Comparison of ENCODE assay signal across 23 cellular contexts in the genomic region with DNA sequence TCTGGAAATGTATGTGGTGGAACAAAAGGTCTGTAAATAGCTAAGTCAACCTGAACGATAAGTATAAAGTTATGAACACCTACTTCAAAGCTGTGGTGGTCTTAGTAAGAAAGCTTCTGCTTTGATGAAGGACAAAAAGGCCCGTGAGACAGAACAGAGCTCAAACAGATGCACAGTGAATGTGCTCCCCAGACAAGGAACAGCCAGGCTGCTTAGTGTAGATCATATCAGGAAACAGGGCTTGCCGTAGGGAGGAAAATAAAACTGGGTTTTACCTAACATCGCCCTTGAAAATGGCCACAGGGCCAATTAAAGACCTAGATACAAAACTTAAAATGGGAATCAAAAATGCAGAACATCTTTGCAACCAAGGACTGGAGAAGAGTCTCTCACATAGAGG. TPM values are rescaled to one million over a fixed set of nuclear protein-coding genes. Genes with fewer than 3 reads are reported as not detected.
DNase-seq lines count a peak whose midpoint lies in the region; ATAC-seq, FAIRE-seq and TF ChIP-seq lines count a peak whose summit lies in the region.
"Had no signal": no experiment of that assay in that cellular context is flagged by ENCODE, and none has a peak within 500 bp of the region (broad histone marks: within the 10 kb centered on the region; RNA-seq: fewer than 3 reads in every experiment).

No MANE protein-coding gene starts in this region.

- H3K14ac ChIP-seq in trophoblast cell (ENCODE audit: low read length) = no peak overlapping the region

- no peak overlapping the region for H3K4ac ChIP-seq in trophoblast cell (ENCODE audit: low read depth, low read length)

- H2BK120ac ChIP-seq in trophoblast cell (ENCODE audit: insufficient read depth, low read length, poor library complexity) = no peak overlapping the region

- H2BK5ac ChIP-seq in trophoblast cell (ENCODE audit: low read depth, low read length, poor library complexity) = no peak overlapping the region

- H3K4me2 ChIP-seq in K562 (ENCODE audit: insufficient read depth, low read length) = peak overlapping the region; percentile 34; the same call in 1 of the 2 replicates
- H3K4me2 ChIP-seq in trophoblast cell (ENCODE audit: low read length) = peak overlapping the region; percentile 14
- H3K4me2 ChIP-seq: BLaER1 had no signal

- H3K9me1 ChIP-seq in K562 (ENCODE audit: control insufficient read depth, insufficient read depth, low read length) = no peaks in the 10 kb centered on the region

- H2AFZ ChIP-seq in K562 (ENCODE audit: low read depth, low read length) (peak overlapping the region; percentile 73), trophoblast cell (ENCODE audit: insufficient read depth, low read length, poor library complexity) (no peak overlapping the region)
- H2AFZ ChIP-seq: GM23248 had no signal

- TF ChIP-seq CTCF in BE2C (IDR thresholded peaks at IDR 0.05; ENCODE audit: low read depth, low read length) = no peak
- 0 out of 6 replicates have a peak, but pooled peaks of 1 of the 3 experiments have one; percentile 1 for TF ChIP-seq CTCF in K562 (IDR thresholded peaks at IDR 0.05 in 2 of 3, conservative IDR thresholded peaks at IDR 0.05 in 1 of 3; ENCODE audit: insufficient read depth in 2 of 3, low read depth in 1 of 3, low read length in 3 of 3)

- FAIRE-seq in K562 (lab: Jason Lieb, UNC) = peak; percentile 77
- FAIRE-seq: GM12878, GM19239, H1 had no signal

- POLR2A ChIA-PET in HEK293T (lab: Yijun Ruan, JAX) = no interaction called here
- POLR2A ChIA-PET in K562 (lab: Yijun Ruan, JAX) = interaction anchor here (1.3 kb wide), 3 partner anchors 9 to 25 kb away, joined by 3 to 4 read pairs (median 3); no protein-coding TSS in a partner anchor

- H3K23ac ChIP-seq in trophoblast cell (ENCODE audit: low read length) = no peak overlapping the region

- no peaks in the 10 kb centered on the region for H4K20me1 ChIP-seq in K562 (replicated peaks; ENCODE audit: control insufficient read depth, insufficient read depth, low read length)
- H4K20me1 ChIP-seq: BLaER1 had no signal

- BruUV-seq in K562 (replicated peaks; lab: Mats Ljungman, UMichigan) = no TSS peak

- peak; percentile 26 for DNase-seq in BE2C
- DNase-seq in HEK293T (ENCODE audit: extremely low spot score) = peak; percentile 6
- DNase-seq in K562 (ENCODE audit: extremely low read depth in 1 of 4, low spot score in 3 of 4) = peak in 3 of 4 experiments; percentile 31 to 49 (median 43)
- DNase-seq in trophoblast cell = no peak
- DNase-seq in iPS-NIHi7 (ENCODE audit: extremely low spot score) = no peak
- DNase-seq in medulla oblongata (ENCODE audit: extremely low spot score) = no peak
- DNase-seq: Caco-2; CD4-positive, CD25-positive, alpha-beta regulatory T cell; CD8-positive, alpha-beta T cell; DMS79; EL; GDM1; GM23248; H7; HCEC 1CT had no signal

- ATAC-seq in K562 (peak; percentile 76), HG03039 (IDR thresholded peaks at IDR 0.05; ENCODE audit: unreplicated experiment) (no peak)
- ATAC-seq: CD8-positive, alpha-beta T cell; GM12878 had no signal

- intact Hi-C loops in K562 (cut with micrococcal nuclease) = no loop called here

- peak overlapping the region in 1 of 2 experiments; percentile 47; a peak in 2 of 4 replicates for H3K9ac ChIP-seq in K562 (ENCODE audit: insufficient read depth in 1 of 2, low read depth in 2 of 2, low read length in 2 of 2)
- no peak overlapping the region for H3K9ac ChIP-seq in trophoblast cell (ENCODE audit: low read length)
- H3K9ac ChIP-seq: BLaER1, GM23248 had no signal

- CTCF ChIA-PET in HEK293T (lab: Yijun Ruan, JAX) (no interaction called here), K562 (lab: Yijun Ruan, JAX; ENCODE audit: low intra/inter-chr PET ratio) (no interaction called here)

- H3K36me3 ChIP-seq in BE2C = no peaks in the 10 kb centered on the region
- no peaks in the 10 kb centered on the region for H3K36me3 ChIP-seq in K562 (ENCODE audit: control insufficient read depth, insufficient read depth, low read length)
- no peaks in the 10 kb centered on the region for H3K36me3 ChIP-seq in trophoblast cell (ENCODE audit: control insufficient read depth in 1 of 2, insufficient read depth in 2 of 2, low read length in 2 of 2)
- H3K36me3 ChIP-seq: BLaER1 had no signal

- TF ChIP-seq EP300 in K562 (IDR thresholded peaks at IDR 0.05; ENCODE audit: low read length) = no peak

- WGBS in K562 (ENCODE audit: insufficient coverage, low coverage, missing lambda C conversion rate) = 5% methylated on average over 4 of the region's 4 CpGs
- WGBS in trophoblast cell (ENCODE audit: extremely low coverage, insufficient coverage, insufficient read length) = no CpG with 5 or more reads among the region's 4 CpGs

- H3K9me3 ChIP-seq in BE2C (no peaks in the 10 kb centered on the region; the same call in 1 of the 2 replicates), K562 (replicated peaks; ENCODE audit: control insufficient read depth, insufficient read depth, low read depth, low read length) (peaks cover 5% of the 10 kb centered on the region), trophoblast cell (ENCODE audit: insufficient read depth, low read depth, low read length) (no peaks in the 10 kb centered on the region)
- H3K9me3 ChIP-seq: BLaER1, Caco-2 had no signal

- no peaks in the 10 kb centered on the region for H3K79me1 ChIP-seq in trophoblast cell (ENCODE audit: low read length)

- no peak for TF ChIP-seq POLR2A in K562 (conservative IDR thresholded peaks at IDR 0.05)

- no peak overlapping the region for H3K18ac ChIP-seq in trophoblast cell (ENCODE audit: low read length)

- H3K4me1 ChIP-seq in BE2C (no peaks in the 10 kb centered on the region; the same call in 1 of the 2 replicates), K562 (replicated peaks in 1 of 2; ENCODE audit: control insufficient read depth in 2 of 2, insufficient read depth in 2 of 2, low read length in 2 of 2) (peaks cover 4 to 21% of the 10 kb centered on the region in 2 experiments; a peak in 4 of 5 replicates), trophoblast cell (ENCODE audit: control insufficient read depth in 1 of 2, insufficient read depth in 2 of 2, low read length in 2 of 2) (peaks cover 0 to 2% of the 10 kb centered on the region in 2 experiments)
- H3K4me1 ChIP-seq: BLaER1, Caco-2 had no signal

- H3K4me3 ChIP-seq in BE2C (ENCODE audit: low read depth, low read length) = no peak overlapping the region
- 0 out of 2 replicates have a peak overlapping the region, but pooled peaks have one; percentile 3 for H3K4me3 ChIP-seq in K562
- no peak overlapping the region for H3K4me3 ChIP-seq in trophoblast cell (ENCODE audit: low read depth, low read length)
- H3K4me3 ChIP-seq: BLaER1, GM12878, GM23248 had no signal

- in situ Hi-C loops in K562 (cut with MboI) = no loop called here

- no peak overlapping the region for H4K91ac ChIP-seq in trophoblast cell (ENCODE audit: low read depth, low read length)

- H2BK12ac ChIP-seq in trophoblast cell (ENCODE audit: low read length) = no peak overlapping the region

- H3K27me3 ChIP-seq in BE2C (no peaks in the 10 kb centered on the region; the same call in 1 of the 2 replicates), K562 (ENCODE audit: control insufficient read depth in 2 of 2, insufficient read depth in 2 of 2, low read length in 2 of 2) (peaks cover 0 to 10% of the 10 kb centered on the region in 2 experiments; a peak in 2 of 5 replicates), trophoblast cell (ENCODE audit: insufficient read depth, low read length) (no peaks in the 10 kb centered on the region)
- H3K27me3 ChIP-seq: BLaER1 had no signal

- H4K8ac ChIP-seq in trophoblast cell (ENCODE audit: low read depth, low read length) = no peak overlapping the region

- H2AK5ac ChIP-seq in trophoblast cell (ENCODE audit: low read length) = no peak overlapping the region

- H3K79me2 ChIP-seq in K562 (ENCODE audit: control insufficient read depth, insufficient read depth, low read length) (peaks cover 5% of the 10 kb centered on the region; the same call in 1 of the 3 replicates), trophoblast cell (ENCODE audit: control insufficient read depth, insufficient read depth, low read length, poor library complexity) (no peaks in the 10 kb centered on the region)

- no peak overlapping the region for H4K12ac ChIP-seq in trophoblast cell (ENCODE audit: low read depth, low read length)

- TF ChIP-seq RAD21 in K562 (CRISPR knock-in tag; conservative IDR thresholded peaks at IDR 0.05 in 1 of 2, IDR thresholded peaks at IDR 0.05 in 1 of 2) = no peak

- peak overlapping the region; percentile 67 for H3K27ac ChIP-seq in K562 (ENCODE audit: extremely low read depth, low read depth, low read length)
- H3K27ac ChIP-seq in trophoblast cell (ENCODE audit: low read depth, low read length) = peak overlapping the region; percentile 33
- H3K27ac ChIP-seq: BLaER1, C4-2B, GM23248 had no signal

TF ChIP-seq in K562, 482 proteins besides CTCF, POLR2A, EP300 and RAD21 (continues in another document):
- 0 out of 2 replicates have a peak, but pooled peaks have one; percentile 25 for TF ChIP-seq DPF2 (IDR thresholded peaks at IDR 0.05)
- TF ChIP-seq CBFA2T3 (IDR thresholded peaks at IDR 0.05) = 0 out of 2 replicates have a peak, but pooled peaks have one; percentile 5
- peak; percentile 31; the same call in 1 of the 2 replicates for TF ChIP-seq ARID1B (IDR thresholded peaks at IDR 0.05)

RNA-seq across cellular contexts. Expression of gene PRSS38, which starts 40.2 kb away (rescaled TPM):
- polyA plus RNA-seq in BE2C (2012; ENCODE audit: insufficient read depth, insufficient read length, low read depth) = not detected
- total RNA-seq in K562 (2011; cell fraction: chromatin; rRNA removed; ENCODE audit: low replicate concordance) = 0.23 TPM in 1 of 2 replicates, not detected in the other
- total RNA-seq in K562 (2011; cell fraction: nucleolus; rRNA removed) = 0.33 TPM in 1 of 2 replicates, not detected in the other
- total RNA-seq in K562 (2011; cell fraction: nucleoplasm; rRNA removed) = 0.44 TPM in 1 of 2 replicates, not detected in the other
- not detected in 2 replicates for total RNA-seq in K562 (2014; rRNA removed)
- not detected in 2 replicates for total RNA-seq in K562 (2014; rRNA removed; fragmentation: Illumina TruSeq; extraction: Trizol)
- total RNA-seq in K562 (2015; rRNA removed; fragmentation: Illumina TruSeq; extraction: Trizol) = 0.14 TPM in 1 of 2 replicates, not detected in the other
- not detected in 2 replicates for total RNA-seq in K562 (2021)
- 0.15 TPM in 1 of 2 replicates, not detected in the other for polyA plus RNA-seq in K562 (2011; rRNA removed)
- 0.10 and 0.25 TPM in 2 replicates for polyA plus RNA-seq in K562 (2011; cell fraction: cytosol; rRNA removed)
- 0.13 and 0.17 TPM in 2 replicates for polyA plus RNA-seq in K562 (2011; cell fraction: nucleus; rRNA removed)
- 0.05 and 0.72 TPM in 2 replicates for polyA plus RNA-seq in K562 (2012)
- polyA plus RNA-seq in K562 (2014; fragmentation: Illumina TruSeq; extraction: Trizol) = 0.09 TPM in 1 of 2 replicates, not detected in the other
- not detected for polyA plus RNA-seq in K562 (2014; fragmentation: Nextera tagmentation; extraction: Ambion mirVana)
- not detected in 2 replicates for polyA plus RNA-seq in K562 (2014; rRNA removed)
- 0.21 TPM in 1 of 2 replicates, not detected in the other for polyA minus RNA-seq in K562 (2011; rRNA and poly(A)+ RNA removed)
- not detected in 2 replicates for polyA minus RNA-seq in K562 (2011; cell fraction: cytosol; rRNA and poly(A)+ RNA removed)
- polyA minus RNA-seq in K562 (2011; cell fraction: nucleus; rRNA and poly(A)+ RNA removed) = not detected in 2 replicates
- polyA plus RNA-seq in trophoblast cell (2013) = not detected in 2 replicates
- total RNA-seq: A172; A673; Caco-2; CD4-positive, CD25-positive, alpha-beta regulatory T cell; CD8-positive, alpha-beta T cell; GM12878; GM23248; H1; H7 had no signal
- polyA plus RNA-seq: CD4-positive, CD25-positive, alpha-beta regulatory T cell; GM12878; GM23248; H1 had no signal

Comparison
In these comparisons a context has a peak if more than half of its experiments do, and no peak if none do; other contexts are left out.
1. DNase-seq: peak in BE2C (single experiment), HEK293T (single experiment) and K562 (3 of 4); none in trophoblast cell (0 of 2), iPS-NIHi7 (single experiment) and medulla oblongata (single experiment).